In the genomic region with DNA sequence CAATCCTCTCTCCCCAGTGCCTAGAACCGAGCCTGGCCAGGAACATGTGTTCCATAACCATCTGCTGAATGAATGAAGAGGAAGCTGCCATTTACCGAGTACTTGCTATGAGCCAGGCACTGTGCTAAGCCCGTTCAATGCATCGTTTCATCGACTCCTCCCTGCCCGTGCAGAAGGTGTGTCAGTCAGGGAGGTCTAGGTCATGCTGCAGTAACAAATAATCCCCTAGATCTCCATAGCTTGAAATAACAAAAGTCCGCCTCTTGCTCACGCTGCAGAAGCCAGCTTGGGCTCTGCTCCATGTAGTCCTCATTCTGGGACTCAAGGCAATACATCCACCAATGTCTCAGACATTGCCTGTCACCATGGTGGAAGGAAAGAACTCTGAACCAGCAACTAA, we compare ENCODE assay signal across 11 cellular contexts.
"Had no signal": no experiment of that assay in that cellular context is flagged by ENCODE, and none has a peak within 500 bp of the region (broad histone marks: within the 10 kb centered on the region; RNA-seq: fewer than 3 reads in every experiment).

No MANE protein-coding gene starts in this region.

- H3K4me3 ChIP-seq: gastrocnemius medialis, pancreas, tibial nerve, uterus had no signal

- ATAC-seq: gastrocnemius medialis, pancreas had no signal

- DNase-seq: activated B cell treated with CpG ODN at 0.5 μM for 24 hours; activated CD4-positive, alpha-beta T cell treated with anti-CD3 and anti-CD28 coated beads, Interleukin-2, amount 10 ng/mL, durations not matched to agents 24 days and 14 days; endodermal cell; gastrocnemius medialis; islet precursor cell; naive B cell; T-helper 2 cell; uterus had no signal

- H3K36me3 ChIP-seq: gastrocnemius medialis, pancreas, tibial nerve, uterus had no signal

- H3K9me3 ChIP-seq: gastrocnemius medialis, pancreas had no signal

- H3K27ac Mint-ChIP-seq: activated B cell treated with CpG ODN at 0.5 μM for 24 hours; endodermal cell; naive B cell; stimulated activated memory B cell treated with anti-CD40 and anti-IgM and Interleukin-4, amounts not matched to agents 10 μg/mL and 1 μg/mL and 100 μg/mL, for 72 hours had no signal

- H3K27ac ChIP-seq: pancreas, uterus had no signal

- H3K27me3 ChIP-seq: gastrocnemius medialis, pancreas, tibial nerve, uterus had no signal

- H3K4me3 Mint-ChIP-seq: activated B cell treated with CpG ODN at 0.5 μM for 24 hours; endodermal cell; naive B cell; stimulated activated memory B cell treated with anti-CD40 and anti-IgM and Interleukin-4, amounts not matched to agents 10 μg/mL and 1 μg/mL and 100 μg/mL, for 72 hours had no signal
